In genomic region chr15:79099692-79100091, GRCh38 we compare ENCODE assay signal across 2 cellular contexts.
A peak's percentile ranks its signal among the peaks of the same experiment; 100 is the strongest.
TF ChIP-seq lines count a peak whose summit lies in the region.

No MANE protein-coding gene starts in this region.

TF ChIP-seq in IMR-90, 13 proteins besides CTCF, POLR2A, EP300 and RAD21:
- TF ChIP-seq MAFK (IDR thresholded peaks at IDR 0.05; ENCODE audit: low read depth, low read length) (no peak), RCOR1 (IDR thresholded peaks at IDR 0.05; ENCODE audit: insufficient replicate concordance, low read length) (no peak), RFX5 (IDR thresholded peaks at IDR 0.05; ENCODE audit: low read depth, low read length) (no peak), MXI1 (IDR thresholded peaks at IDR 0.05; ENCODE audit: borderline replicate concordance, low read depth, low read length) (no peak), ELK1 (IDR thresholded peaks at IDR 0.05; ENCODE audit: borderline replicate concordance, low read depth, low read length) (no peak), FOS (IDR thresholded peaks at IDR 0.05; ENCODE audit: low read depth, low read length) (no peak), MAZ (IDR thresholded peaks at IDR 0.05; ENCODE audit: borderline replicate concordance, low read depth, low read length) (no peak), BHLHE40 (IDR thresholded peaks at IDR 0.05; ENCODE audit: low read depth, low read length) (no peak), NFE2L2 (IDR thresholded peaks at IDR 0.05; ENCODE audit: low read depth, low read length) (no peak), SMC3 (IDR thresholded peaks at IDR 0.05; ENCODE audit: low read depth, low read length) (no peak), CEBPB (IDR thresholded peaks at IDR 0.05; ENCODE audit: low read depth, low read length) (no peak), CHD1 (IDR thresholded peaks at IDR 0.05; ENCODE audit: low read depth, low read length) (no peak)

TF ChIP-seq in GM12878, 131 proteins besides CTCF, POLR2A, EP300 and RAD21:
- TF ChIP-seq REST (IDR thresholded peaks at IDR 0.05; ENCODE audit: low read depth, low read length), result peak; percentile 72; the same call in 1 of the 2 replicates
- no peak for TF ChIP-seq BHLHE40 (IDR thresholded peaks at IDR 0.05; ENCODE audit: borderline replicate concordance in 1 of 2, low read depth in 2 of 2, low read length in 1 of 2)
